ENCODE assay signal across 26 cellular contexts in the genomic region with DNA sequence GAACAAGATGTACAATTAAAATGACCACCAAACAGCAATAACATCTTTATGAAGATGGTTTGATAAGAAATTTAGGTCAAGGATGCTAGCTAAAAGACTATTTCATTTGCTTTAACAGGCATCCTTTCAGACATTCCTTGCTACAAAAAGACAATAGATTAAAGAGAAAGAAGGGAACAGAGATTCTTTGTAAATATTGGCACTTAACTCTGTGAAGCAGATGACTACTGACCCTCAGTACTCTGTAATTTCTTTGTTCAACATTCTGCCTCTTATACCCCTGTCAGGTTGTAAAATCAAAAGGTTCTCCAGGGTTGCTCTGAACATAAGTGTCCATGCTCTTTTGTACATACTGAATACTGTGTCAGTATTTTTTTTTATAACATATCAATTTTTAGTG.
A peak's percentile ranks its signal among the peaks of the same experiment; 100 is the strongest.
DNase-seq lines count a peak whose midpoint lies in the region; ATAC-seq, FAIRE-seq and TF ChIP-seq lines count a peak whose summit lies in the region.
"Had no signal": no experiment of that assay in that cellular context is flagged by ENCODE, and none has a peak within 500 bp of the region (broad histone marks: within the 10 kb centered on the region; RNA-seq: fewer than 3 reads in every experiment).

No MANE protein-coding gene starts in this region.

- no peak overlapping the region for H3K27ac Mint-ChIP-seq in CD14-positive monocyte
- H3K27ac Mint-ChIP-seq: CD8-positive, alpha-beta memory T cell; T-cell had no signal

- no peaks in the 10 kb centered on the region for H3K36me3 Mint-ChIP-seq in CD14-positive monocyte
- H3K36me3 Mint-ChIP-seq: CD8-positive, alpha-beta memory T cell; T-cell had no signal

- H3K27ac ChIP-seq in effector memory CD4-positive, alpha-beta T cell (ENCODE audit: insufficient read depth, low read length, poor library complexity, severe bottlenecking): no peak overlapping the region
- H3K27ac ChIP-seq: SJSA1 had no signal

- no peak overlapping the region for H3K4me3 Mint-ChIP-seq in CD14-positive monocyte
- H3K4me3 Mint-ChIP-seq: CD8-positive, alpha-beta memory T cell; T-cell had no signal

- no peak for TF ChIP-seq CTCF in D721Med (IDR thresholded peaks at IDR 0.05; ENCODE audit: insufficient read depth, missing control alignments)
- no peak for TF ChIP-seq CTCF in CD14-positive monocyte (IDR thresholded peaks at IDR 0.05)

- H3K27me3 ChIP-seq in effector memory CD4-positive, alpha-beta T cell (replicated peaks; ENCODE audit: control insufficient read depth, insufficient read depth, low read length, poor library complexity, severe bottlenecking): no peaks in the 10 kb centered on the region
- H3K27me3 ChIP-seq: MG63, SJSA1 had no signal

- no peaks in the 10 kb centered on the region for H3K4me1 Mint-ChIP-seq in CD14-positive monocyte
- H3K4me1 Mint-ChIP-seq: CD8-positive, alpha-beta memory T cell; T-cell had no signal

- no peak for ATAC-seq in HG03280 (IDR thresholded peaks at IDR 0.05; ENCODE audit: unreplicated experiment)
- ATAC-seq: PC-3, Right ventricle myocardium inferior, T-cell had no signal

- DNase-seq in D721Med (ENCODE audit: insufficient read length, low spot score): no peak
- DNase-seq in SK-MEL-5 (ENCODE audit: low read depth, low spot score): peak; percentile 22
- peak; percentile 32 for DNase-seq in putamen (ENCODE audit: low spot score)
- DNase-seq in NCI-H2081 (lab: John Stamatoyannopoulos, UW): no peak
- DNase-seq in CD14-positive monocyte (ENCODE audit: low spot score): no peak
- no peak for DNase-seq in effector memory CD4-positive, alpha-beta T cell
- DNase-seq: C1 segment of cervical spinal cord; Calu3; CD8-positive, alpha-beta memory T cell; DMS153; DND-41; IMR-90; KG1; MG63; NCI-H2029; NCI-H2171; NCI-H524 treated with DMSO at 0.1 percent for 48 hours; NK-92 treated with Interleukin-12 subunit alpha and Interleukin-12 subunit beta, amount 100 ng/mL, for 24 hours; PC-3; T-cell had no signal

- no peaks in the 10 kb centered on the region for H3K4me1 ChIP-seq in effector memory CD4-positive, alpha-beta T cell (ENCODE audit: control insufficient read depth, insufficient read depth, low read length, poor library complexity, severe bottlenecking)
- H3K4me1 ChIP-seq: SJSA1 had no signal

- peaks cover 0 to 1% (median 0%) of the 10 kb centered on the region in 3 donors for H3K27me3 Mint-ChIP-seq in CD14-positive monocyte (ENCODE audit: low read depth in 3 of 3)
- H3K27me3 Mint-ChIP-seq: CD8-positive, alpha-beta memory T cell; T-cell had no signal

- H3K9me3 Mint-ChIP-seq in CD14-positive monocyte: peaks cover 0 to 3% (median 0%) of the 10 kb centered on the region in 7 donors

- H3K4me3 ChIP-seq in effector memory CD4-positive, alpha-beta T cell (ENCODE audit: insufficient read depth, low read depth, low read length, poor library complexity, severe bottlenecking): no peak overlapping the region
- H3K4me3 ChIP-seq: MG63, SJSA1 had no signal

- intact Hi-C loops in CD14-positive monocyte (cut with micrococcal nuclease): no loop called here

- H3K9me3 ChIP-seq in effector memory CD4-positive, alpha-beta T cell (ENCODE audit: control insufficient read depth, low read length): no peaks in the 10 kb centered on the region
- H3K9me3 ChIP-seq: MG63, SJSA1 had no signal

- no peaks in the 10 kb centered on the region for H3K36me3 ChIP-seq in effector memory CD4-positive, alpha-beta T cell (ENCODE audit: control insufficient read depth, insufficient read depth, low read length)
- H3K36me3 ChIP-seq: MG63, SJSA1 had no signal

- FAIRE-seq in D721Med (lab: Jason Lieb, UNC): peak; percentile 35
- peak; percentile 33 for FAIRE-seq in islet of Langerhans (lab: Jason Lieb, UNC)
- FAIRE-seq: GM19239, H54 had no signal

- in situ Hi-C loops in SK-MEL-5 (cut with HindIII; ENCODE audit: low pct_unique_long_range_greater_than_20kb, low sequenced_read_pairs): no loop called here

Comparison
In these comparisons a context has a peak if more than half of its experiments do, and no peak if none do; other contexts are left out.
1. DNase-seq: peak in SK-MEL-5 (single experiment) and putamen (single experiment); none in D721Med (single experiment), NCI-H2081 (0 of 2), CD14-positive monocyte (single experiment) and effector memory CD4-positive, alpha-beta T cell (0 of 3).